Comparison of ENCODE assay signal across 2 cellular contexts in the genomic region with DNA sequence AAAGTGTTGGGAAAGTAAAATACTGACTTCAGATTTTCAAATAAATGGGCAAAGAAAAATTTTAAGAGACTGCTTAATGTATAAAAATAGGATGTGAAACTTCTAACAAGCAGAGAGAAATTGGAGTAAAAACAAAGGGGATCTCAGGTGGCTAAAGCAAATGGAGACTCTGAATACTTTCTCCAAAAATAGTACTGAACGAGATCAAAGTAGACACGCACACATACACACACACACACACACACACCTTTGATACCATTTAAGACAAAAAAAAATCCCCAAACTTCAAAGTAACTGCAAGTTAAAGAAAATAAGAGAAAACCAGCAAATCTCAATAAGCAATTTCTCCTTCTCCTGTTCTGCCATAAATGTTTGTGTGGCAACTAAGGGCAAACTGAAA.
TF ChIP-seq lines count a peak whose summit lies in the region.

No MANE protein-coding gene starts in this region.

TF ChIP-seq in HCT116, 20 proteins besides CTCF, POLR2A, EP300 and RAD21:
- no peak for TF ChIP-seq SP1 (IDR thresholded peaks at IDR 0.05; ENCODE audit: low read depth)
- no peak for TF ChIP-seq SIN3A (IDR thresholded peaks at IDR 0.05; ENCODE audit: low read depth)
- TF ChIP-seq, protein P1, sequence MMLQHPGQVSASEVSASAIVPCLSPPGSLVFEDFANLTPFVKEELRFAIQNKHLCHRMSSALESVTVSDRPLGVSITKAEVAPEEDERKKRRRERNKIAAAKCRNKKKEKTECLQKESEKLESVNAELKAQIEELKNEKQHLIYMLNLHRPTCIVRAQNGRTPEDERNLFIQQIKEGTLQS (IDR thresholded peaks at IDR 0.05), result no peak

TF ChIP-seq in GM12878, 131 proteins besides CTCF, POLR2A, EP300 and RAD21:
- peak; percentile 32; the same call in 1 of the 2 replicates for TF ChIP-seq TCF7 (IDR thresholded peaks at IDR 0.05; ENCODE audit: borderline replicate concordance)
- no peak for TF ChIP-seq STAT1 (conservative IDR thresholded peaks at IDR 0.05)
